1 cellular context compared by ENCODE assay signal in the genomic region with DNA sequence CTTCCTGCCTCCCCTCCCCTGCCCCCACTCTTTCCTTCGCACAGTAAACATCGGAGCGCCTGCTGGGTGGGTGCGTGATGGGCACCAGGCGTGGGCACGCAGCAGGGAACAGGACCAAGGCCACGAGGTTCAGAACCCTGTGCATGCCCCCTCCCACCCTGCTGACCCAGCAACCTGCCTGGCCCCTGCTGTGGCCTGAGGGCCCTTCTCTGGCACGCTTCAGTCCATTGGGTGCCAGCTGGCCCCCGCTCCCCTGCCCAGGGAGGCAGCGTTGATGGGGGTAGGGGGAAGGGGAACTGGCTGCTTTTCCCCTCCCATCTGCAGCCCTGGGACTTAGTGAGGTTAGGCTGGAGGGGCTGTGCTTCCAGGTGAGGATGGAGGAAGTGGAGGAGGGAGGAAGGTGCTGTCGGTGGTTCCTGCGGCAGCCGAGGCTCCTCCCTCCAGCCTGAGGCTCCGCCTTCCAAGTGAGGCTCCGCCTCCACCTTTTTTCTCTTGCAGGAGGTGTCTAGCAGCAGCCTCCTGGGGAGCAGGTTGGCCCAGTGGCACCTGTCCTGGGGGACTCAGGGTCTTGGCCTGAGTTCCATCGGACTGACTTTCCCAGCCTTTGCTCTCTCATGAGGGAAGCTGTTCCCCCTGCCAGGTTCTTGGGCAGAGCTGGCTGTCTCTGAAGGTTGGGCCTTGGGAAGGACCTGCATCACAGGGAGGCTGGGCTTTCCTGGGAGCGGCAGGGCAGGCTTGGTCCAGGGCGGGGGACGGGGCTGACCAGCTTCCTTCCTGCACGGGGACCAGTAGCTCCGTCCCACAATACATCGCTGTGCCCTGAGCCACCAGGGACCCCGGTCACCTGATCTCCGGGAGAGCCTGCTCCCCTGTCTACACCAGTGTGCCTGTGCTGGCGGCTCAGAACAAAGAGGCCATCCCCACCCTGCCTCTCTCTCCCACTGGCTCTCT.
TF ChIP-seq lines count a peak whose summit lies in the region.

No MANE protein-coding gene starts in this region.

TF ChIP-seq in IMR-90, 13 proteins besides CTCF, POLR2A, EP300 and RAD21:
- TF ChIP-seq SMC3 (IDR thresholded peaks at IDR 0.05; ENCODE audit: low read depth, low read length) (no peak), FOS (IDR thresholded peaks at IDR 0.05; ENCODE audit: low read depth, low read length) (no peak), CEBPB (IDR thresholded peaks at IDR 0.05; ENCODE audit: low read depth, low read length) (no peak), MXI1 (IDR thresholded peaks at IDR 0.05; ENCODE audit: borderline replicate concordance, low read depth, low read length) (no peak), MAZ (IDR thresholded peaks at IDR 0.05; ENCODE audit: borderline replicate concordance, low read depth, low read length) (no peak), NFE2L2 (IDR thresholded peaks at IDR 0.05; ENCODE audit: low read depth, low read length) (no peak)
- TF ChIP-seq, protein P1, sequence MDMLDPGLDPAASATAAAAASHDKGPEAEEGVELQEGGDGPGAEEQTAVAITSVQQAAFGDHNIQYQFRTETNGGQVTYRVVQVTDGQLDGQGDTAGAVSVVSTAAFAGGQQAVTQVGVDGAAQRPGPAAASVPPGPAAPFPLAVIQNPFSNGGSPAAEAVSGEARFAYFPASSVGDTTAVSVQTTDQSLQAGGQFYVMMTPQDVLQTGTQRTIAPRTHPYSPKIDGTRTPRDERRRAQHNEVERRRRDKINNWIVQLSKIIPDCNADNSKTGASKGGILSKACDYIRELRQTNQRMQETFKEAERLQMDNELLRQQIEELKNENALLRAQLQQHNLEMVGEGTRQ (IDR thresholded peaks at IDR 0.05; ENCODE audit: low read depth, low read length) = no peak
